In genomic region chr4:16581117-16581516, GRCh38 we compare ENCODE assay signal across 29 cellular contexts.
"Had no signal": no experiment of that assay in that cellular context is flagged by ENCODE, and none has a peak within 500 bp of the region (broad histone marks: within the 10 kb centered on the region; RNA-seq: fewer than 3 reads in every experiment).

No MANE protein-coding gene starts in this region.

- H3K4me1 ChIP-seq: colonic mucosa, esophagus muscularis mucosa, foreskin keratinocyte, gastrocnemius medialis, gastroesophageal sphincter had no signal

- H3K9me3 ChIP-seq: colonic mucosa, esophagus muscularis mucosa, esophagus squamous epithelium, gastrocnemius medialis, gastroesophageal sphincter, heart right ventricle had no signal

- FAIRE-seq: colon, endometrium, endothelial cell of umbilical vein, frontal cortex had no signal

- H3K4me1 Mint-ChIP-seq: endodermal cell had no signal

- H3K9me3 Mint-ChIP-seq: dendritic cell treated with granulocyte-macrophage colony-stimulating factor and Interleukin-4, amounts not matched to agents 40 ng/mL and 50 ng/mL, for 4 days; endodermal cell had no signal

- H3K4me3 Mint-ChIP-seq: dendritic cell treated with granulocyte-macrophage colony-stimulating factor and Interleukin-4, amounts not matched to agents 40 ng/mL and 50 ng/mL, for 4 days; effector memory CD8-positive, alpha-beta T cell; endodermal cell had no signal

- H3K36me3 ChIP-seq: colonic mucosa, esophagus squamous epithelium, gastrocnemius medialis, gastroesophageal sphincter had no signal

- H3K27ac Mint-ChIP-seq: dendritic cell treated with granulocyte-macrophage colony-stimulating factor and Interleukin-4, amounts not matched to agents 40 ng/mL and 50 ng/mL, for 4 days; effector memory CD8-positive, alpha-beta T cell; endodermal cell had no signal

- H3K27ac ChIP-seq: colonic mucosa, coronary artery, epithelial cell of prostate, esophagus muscularis mucosa, esophagus squamous epithelium, foreskin keratinocyte, gastrocnemius medialis, gastroesophageal sphincter, heart left ventricle, heart right ventricle had no signal

- H3K4me3 ChIP-seq: colonic mucosa, coronary artery, dorsolateral prefrontal cortex, esophagus muscularis mucosa, esophagus squamous epithelium, gastrocnemius medialis, gastroesophageal sphincter, heart left ventricle, heart right ventricle had no signal

- ATAC-seq: effector memory CD8-positive, alpha-beta T cell; esophagus mucosa; foreskin keratinocyte; gastrocnemius medialis; gastroesophageal sphincter; heart left ventricle; heart right ventricle had no signal

- H3K27me3 ChIP-seq: colonic mucosa, dorsolateral prefrontal cortex, esophagus muscularis mucosa, foreskin keratinocyte, gastrocnemius medialis, gastroesophageal sphincter, heart left ventricle, heart right ventricle had no signal

- DNase-seq: colonic mucosa; cortex of kidney; dermis blood vessel endothelial cell; dorsolateral prefrontal cortex; effector CD4-positive, alpha-beta T cell; effector CD8-positive, alpha-beta T cell; effector memory CD4-positive, alpha-beta T cell; effector memory CD8-positive, alpha-beta T cell; endodermal cell; erythroblast; esophagus squamous epithelium; foreskin fibroblast; foreskin keratinocyte; foreskin melanocyte; gastrocnemius medialis; glutamatergic neuron; head of caudate nucleus; heart left ventricle; heart right ventricle had no signal

- H3K27me3 Mint-ChIP-seq: dendritic cell treated with granulocyte-macrophage colony-stimulating factor and Interleukin-4, amounts not matched to agents 40 ng/mL and 50 ng/mL, for 4 days; effector memory CD8-positive, alpha-beta T cell had no signal
